ENCODE assay signal across 8 cellular contexts in genomic region chr12:12358528-12358927, GRCh38. TPM values are rescaled to one million over a fixed set of nuclear protein-coding genes. Genes with fewer than 3 reads are reported as not detected.
A peak's percentile ranks its signal among the peaks of the same experiment; 100 is the strongest.
DNase-seq lines count a peak whose midpoint lies in the region; ATAC-seq and TF ChIP-seq lines count a peak whose summit lies in the region.

No MANE protein-coding gene starts in this region.

- ATAC-seq in activated naive CD8-positive, alpha-beta T cell treated with anti-CD3 and anti-CD28 coated beads, Interleukin-2, amount 10 ng/mL, durations not matched to agents 7 days and 5 days (ENCODE audit: low read depth), result no peak
- ATAC-seq in upper lobe of right lung (no peak), GM19351 (IDR thresholded peaks at IDR 0.05; ENCODE audit: unreplicated experiment) (no peak)

- H3K9me3 ChIP-seq in mesenchymal stem cell (ENCODE audit: control insufficient read depth, low read length) (no peaks in the 10 kb centered on the region), upper lobe of right lung (no peaks in the 10 kb centered on the region)

- intact Hi-C loops in activated naive CD4-positive, alpha-beta T cell treated with anti-CD3 and anti-CD28 coated beads for 36 hours (cut with micrococcal nuclease), result loop anchor here (5.0 kb wide), 2 partner anchors 454 to 644 kb away; partner anchors contain the start of genes DDX47 and HEBP1
- intact Hi-C loops in upper lobe of right lung (cut with DNase I), result no loop called here

- H3K4me1 ChIP-seq in mesenchymal stem cell (ENCODE audit: control insufficient read depth, insufficient read depth, low read depth, low read length) (no peaks in the 10 kb centered on the region), upper lobe of right lung (peaks cover 11% of the 10 kb centered on the region)

- H4K8ac ChIP-seq in mesenchymal stem cell (ENCODE audit: low read length), result no peak overlapping the region

- H3K14ac ChIP-seq in mesenchymal stem cell (ENCODE audit: low read length in 2 of 2), result no peak overlapping the region

- H3K27me3 Mint-ChIP-seq in activated naive CD4-positive, alpha-beta T cell treated with anti-CD3 and anti-CD28 coated beads for 36 hours (ENCODE audit: low read depth), result no peaks in the 10 kb centered on the region
- no peaks in the 10 kb centered on the region for H3K27me3 Mint-ChIP-seq in activated naive CD8-positive, alpha-beta T cell treated with anti-CD3 and anti-CD28 coated beads, Interleukin-2, amount 10 ng/mL, durations not matched to agents 7 days and 5 days

- no peak overlapping the region for H3K4ac ChIP-seq in mesenchymal stem cell (ENCODE audit: low read depth in 1 of 2, low read length in 2 of 2)

- no peak overlapping the region for H3K23ac ChIP-seq in mesenchymal stem cell (ENCODE audit: low read length in 2 of 2)

- TF ChIP-seq CTCF in upper lobe of right lung (IDR thresholded peaks at IDR 0.05) (no peak), GM20000 (IDR thresholded peaks at IDR 0.05; ENCODE audit: extremely low read depth, missing control alignments) (no peak)

- H3K4me3 ChIP-seq in mesenchymal stem cell (ENCODE audit: insufficient read depth in 1 of 2, low read depth in 1 of 2, low read length in 2 of 2) (peak overlapping the region in 1 of 2 experiments; percentile 91), upper lobe of right lung (peak overlapping the region; percentile 75)

- peak overlapping the region; percentile 90 for H3K27ac Mint-ChIP-seq in activated naive CD4-positive, alpha-beta T cell treated with anti-CD3 and anti-CD28 coated beads for 36 hours
- peak overlapping the region; percentile 97 for H3K27ac Mint-ChIP-seq in activated naive CD8-positive, alpha-beta T cell treated with anti-CD3 and anti-CD28 coated beads, Interleukin-2, amount 10 ng/mL, durations not matched to agents 7 days and 5 days

- no peak overlapping the region for H4K91ac ChIP-seq in mesenchymal stem cell (ENCODE audit: low read length)

- no peak overlapping the region for H2BK15ac ChIP-seq in mesenchymal stem cell (ENCODE audit: low read depth, poor library complexity, severe bottlenecking)

- H3K27me3 ChIP-seq in mesenchymal stem cell (ENCODE audit: control insufficient read depth in 1 of 2, insufficient read depth in 1 of 2, low read length in 2 of 2) (no peaks in the 10 kb centered on the region), upper lobe of right lung (no peaks in the 10 kb centered on the region)

- H3K27ac ChIP-seq in mesenchymal stem cell (ENCODE audit: low read length, poor library complexity, severe bottlenecking) (no peak overlapping the region), upper lobe of right lung (peak overlapping the region; percentile 97)

- POLR2A ChIA-PET in activated naive CD8-positive, alpha-beta T cell treated with anti-CD3 and anti-CD28 coated beads, Interleukin-2, amount 10 ng/mL, durations not matched to agents 7 days and 5 days (lab: Charles Lee), result interaction anchor here (0.6 to 3.8 kb wide), 12 partner anchors 8 to 812 kb away, joined by 3 to 86 read pairs (median 12); partner anchors contain the start of genes CDKN1B, DUSP16, GPR19 and MANSC1

- H2BK5ac ChIP-seq in mesenchymal stem cell (ENCODE audit: low read depth, low read length, poor library complexity, severe bottlenecking), result no peak overlapping the region

- H2AK5ac ChIP-seq in mesenchymal stem cell (ENCODE audit: low read length, severe bottlenecking), result no peak overlapping the region

- 100% methylated on average over 1 of the region's 4 CpGs for WGBS in mesenchymal stem cell

- peaks cover 22% of the 10 kb centered on the region for H3K79me1 ChIP-seq in mesenchymal stem cell (replicated peaks; ENCODE audit: low read length, poor library complexity, severe bottlenecking)

- H3K36me3 ChIP-seq in mesenchymal stem cell (ENCODE audit: control insufficient read depth in 1 of 2, insufficient read depth in 2 of 2, low read depth in 1 of 2, low read length in 2 of 2) (peaks cover 3 to 4% of the 10 kb centered on the region in 2 experiments), upper lobe of right lung (peaks cover 5% of the 10 kb centered on the region)

- H3K4me2 ChIP-seq in mesenchymal stem cell (ENCODE audit: low read length, poor library complexity, severe bottlenecking), result no peak overlapping the region

- peak overlapping the region; percentile 93 for H3K9ac ChIP-seq in mesenchymal stem cell (ENCODE audit: low read length)

- H3K36me3 Mint-ChIP-seq in activated naive CD4-positive, alpha-beta T cell treated with anti-CD3 and anti-CD28 coated beads for 36 hours (ENCODE audit: low read depth), result peaks cover 5% of the 10 kb centered on the region
- H3K36me3 Mint-ChIP-seq in activated naive CD8-positive, alpha-beta T cell treated with anti-CD3 and anti-CD28 coated beads, Interleukin-2, amount 10 ng/mL, durations not matched to agents 7 days and 5 days, result peaks cover 4% of the 10 kb centered on the region

- no peak for DNase-seq in activated naive CD4-positive, alpha-beta T cell treated with anti-CD3 and anti-CD28 coated beads for 36 hours
- no peak for DNase-seq in activated naive CD4-positive, alpha-beta T cell (lab: John Stamatoyannopoulos, UW)
- DNase-seq in activated naive CD8-positive, alpha-beta T cell treated with anti-CD3 and anti-CD28 coated beads, Interleukin-2, amount 10 ng/mL, durations not matched to agents 7 days and 5 days, result no peak
- DNase-seq in mesenchymal stem cell (no peak), upper lobe of right lung (no peak), GM20000 (ENCODE audit: low spot score) (no peak), SKM-1 treated with dmso at 0.1 percent for 144 hours (lab: John Stamatoyannopoulos, UW; ENCODE audit: unreplicated experiment) (no peak)

- peaks cover 41% of the 10 kb centered on the region for H3K4me1 Mint-ChIP-seq in activated naive CD4-positive, alpha-beta T cell treated with anti-CD3 and anti-CD28 coated beads for 36 hours (ENCODE audit: low read depth)
- H3K4me1 Mint-ChIP-seq in activated naive CD8-positive, alpha-beta T cell treated with anti-CD3 and anti-CD28 coated beads, Interleukin-2, amount 10 ng/mL, durations not matched to agents 7 days and 5 days, result peaks cover 41% of the 10 kb centered on the region

- no peak overlapping the region for H2BK12ac ChIP-seq in mesenchymal stem cell (ENCODE audit: low read length in 2 of 2)

- no peak overlapping the region for H2BK120ac ChIP-seq in mesenchymal stem cell (ENCODE audit: low read depth, low read length)

- no peaks in the 10 kb centered on the region for H3K9me3 Mint-ChIP-seq in activated naive CD4-positive, alpha-beta T cell treated with anti-CD3 and anti-CD28 coated beads for 36 hours
- no peaks in the 10 kb centered on the region for H3K9me3 Mint-ChIP-seq in activated naive CD8-positive, alpha-beta T cell treated with anti-CD3 and anti-CD28 coated beads, Interleukin-2, amount 10 ng/mL, durations not matched to agents 7 days and 5 days

- CTCF ChIA-PET in activated naive CD4-positive, alpha-beta T cell treated with anti-CD3 and anti-CD28 coated beads for 36 hours (lab: Charles Lee), result interaction anchor here (0.9 to 2.0 kb wide), 6 partner anchors 9 to 872 kb away, joined by 3 to 15 read pairs (median 4); no protein-coding TSS in a partner anchor

- no peak overlapping the region for H3K18ac ChIP-seq in mesenchymal stem cell (ENCODE audit: low read depth in 1 of 2, low read length in 2 of 2)

- peak overlapping the region; percentile 81 for H3K4me3 Mint-ChIP-seq in activated naive CD4-positive, alpha-beta T cell treated with anti-CD3 and anti-CD28 coated beads for 36 hours
- peak overlapping the region; percentile 92 for H3K4me3 Mint-ChIP-seq in activated naive CD8-positive, alpha-beta T cell treated with anti-CD3 and anti-CD28 coated beads, Interleukin-2, amount 10 ng/mL, durations not matched to agents 7 days and 5 days

- H2AFZ ChIP-seq in mesenchymal stem cell (ENCODE audit: low read depth, low read length), result no peak overlapping the region

RNA-seq across cellular contexts. Expression of gene BORCS5, which starts 1.6 kb away (rescaled TPM):
- 10 to 100 TPM; 31.2 to 35.6 TPM for total RNA-seq in activated naive CD4-positive, alpha-beta T cell treated with anti-CD3 and anti-CD28 coated beads for 36 hours
- 10 to 100 TPM; 20.1 to 21.8 TPM for total RNA-seq in activated naive CD8-positive, alpha-beta T cell treated with anti-CD3 and anti-CD28 coated beads, Interleukin-2, amount 10 ng/mL, durations not matched to agents 7 days and 5 days
- 8.5 TPM for polyA plus RNA-seq in mesenchymal stem cell (2013, experiment 1 of 2)
- 7.8 TPM for polyA plus RNA-seq in mesenchymal stem cell (2013, experiment 2 of 2)
- total RNA-seq in upper lobe of right lung, result 14.0 TPM

RNA-seq across cellular contexts. Expression of gene MANSC1, which starts 8.5 kb away (rescaled TPM):
- 1 to 10 TPM; 3.5 TPM for total RNA-seq in activated naive CD4-positive, alpha-beta T cell treated with anti-CD3 and anti-CD28 coated beads for 36 hours
- under 1 TPM in 1 of 2 experiments, not detected in 1; 0.20 TPM for total RNA-seq in activated naive CD8-positive, alpha-beta T cell treated with anti-CD3 and anti-CD28 coated beads, Interleukin-2, amount 10 ng/mL, durations not matched to agents 7 days and 5 days
- 6.2 TPM for polyA plus RNA-seq in mesenchymal stem cell (2013, experiment 1 of 2)
- 6.5 TPM for polyA plus RNA-seq in mesenchymal stem cell (2013, experiment 2 of 2)
- 26.4 TPM for total RNA-seq in upper lobe of right lung
